In the genomic region with DNA sequence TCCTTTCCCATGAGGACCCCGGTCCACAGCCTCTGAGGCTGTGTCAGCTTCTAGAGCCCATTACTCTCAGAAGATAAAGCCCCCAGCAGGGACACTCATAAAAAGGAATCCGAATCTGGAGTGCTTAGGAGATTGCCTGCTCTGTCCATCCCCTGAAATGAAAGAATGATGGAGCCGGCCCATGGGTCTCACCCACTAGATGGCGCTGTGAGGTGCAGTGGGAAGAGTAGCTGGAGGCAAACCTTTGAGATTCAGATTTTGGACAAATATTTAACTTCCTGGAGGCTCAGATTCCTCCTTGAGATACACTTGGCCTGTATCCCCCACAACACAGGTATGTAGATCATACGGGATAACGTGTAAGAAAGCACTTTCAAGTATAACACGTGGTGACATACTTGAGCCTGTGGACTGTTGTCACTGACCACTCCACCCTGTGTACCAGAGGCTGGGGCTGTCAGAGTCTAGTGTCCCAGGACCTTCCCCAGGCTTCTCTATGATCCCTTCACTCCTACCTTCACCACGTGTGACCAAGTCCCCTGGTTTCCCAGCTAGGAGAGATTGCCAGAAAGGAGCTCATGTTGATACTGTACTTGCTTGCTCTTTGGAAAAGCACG, we compare ENCODE assay signal across 8 cellular contexts. TPM values are rescaled to one million over a fixed set of nuclear protein-coding genes. Genes with fewer than 3 reads are reported as not detected.
DNase-seq lines count a peak whose midpoint lies in the region; ATAC-seq and TF ChIP-seq lines count a peak whose summit lies in the region.

No MANE protein-coding gene starts in this region.

- no peak overlapping the region for H3K27ac ChIP-seq in hepatocyte

- H2AFZ ChIP-seq in hepatocyte: no peak overlapping the region

- no peaks in the 10 kb centered on the region for H3K27me3 ChIP-seq in hepatocyte

- no peaks in the 10 kb centered on the region for H3K36me3 ChIP-seq in hepatocyte (replicated peaks; ENCODE audit: insufficient read depth, low read depth)

- no peaks in the 10 kb centered on the region for H3K9me3 ChIP-seq in hepatocyte (ENCODE audit: low read depth)

- WGBS in hepatocyte (ENCODE audit: low lambda C conversion rate, missing lambda C conversion rate): 46% methylated on average over 9 of the region's 9 CpGs

- no peaks in the 10 kb centered on the region for H4K20me1 ChIP-seq in hepatocyte (ENCODE audit: insufficient read depth, poor library complexity, severe bottlenecking)

- no peak overlapping the region for H3K4me2 ChIP-seq in hepatocyte

- H3K9me2 ChIP-seq in hepatocyte (replicated peaks; ENCODE audit: insufficient read depth): no peaks in the 10 kb centered on the region

- H3K4me3 ChIP-seq in GM12865 (ENCODE audit: low read depth, low read length): no peak overlapping the region
- no peak overlapping the region for H3K4me3 ChIP-seq in hepatocyte

- TF ChIP-seq CTCF in GM12865 (IDR thresholded peaks at IDR 0.05; ENCODE audit: insufficient read depth, low read depth, low read length, missing control alignments) (peak; percentile 75), hepatocyte (IDR thresholded peaks at IDR 0.05; ENCODE audit: poor library complexity) (peak; percentile 53)

- no peaks in the 10 kb centered on the region for H3K79me2 ChIP-seq in hepatocyte

- no peaks in the 10 kb centered on the region for H3K4me1 ChIP-seq in hepatocyte (ENCODE audit: insufficient read depth)

- DNase-seq in GM12865 (ENCODE audit: low read depth): peak; percentile 49
- peak; percentile 5 for DNase-seq in NOMO-1 treated with DMSO at 0.1 percent for 48 hours (lab: John Stamatoyannopoulos, UW; ENCODE audit: unreplicated experiment)
- peak; percentile 43 for DNase-seq in activated T-helper 9 cell treated with anti-CD3 and anti-CD28 coated beads, Interleukin-2, amount 50 U/mL, for 16 hours (ENCODE audit: low read depth)
- no peak for DNase-seq in hepatocyte (ENCODE audit: low spot score)
- DNase-seq in stimulated activated CD8-positive, alpha-beta memory T cell treated with anti-CD3 and anti-CD28 coated beads, Interleukin-12 subunit alpha, Interleukin-12 subunit beta, amount 100 ng/mL, for 1 hour (ENCODE audit: low read depth): peak; percentile 53
- no peak for DNase-seq in NCI-H1694 (lab: John Stamatoyannopoulos, UW)
- DNase-seq in SKM-1 treated with dmso at 0.1 percent for 144 hours (lab: John Stamatoyannopoulos, UW; ENCODE audit: unreplicated experiment): no peak

- ATAC-seq in HG03045 (IDR thresholded peaks at IDR 0.05; ENCODE audit: unreplicated experiment): no peak

RNA-seq across cellular contexts. Expression of gene TRMO, which starts 32.3 kb away (rescaled TPM):
- 17.9 and 22.6 TPM in 2 replicates for total RNA-seq in hepatocyte
- polyA plus RNA-seq in hepatocyte: 10.3 and 10.8 TPM in 2 replicates

RNA-seq across cellular contexts. Expression of gene FOXE1, which starts 37.0 kb away (rescaled TPM):
- 0.67 and 0.88 TPM in 2 replicates for total RNA-seq in hepatocyte
- 0.99 and 3.7 TPM in 2 replicates for polyA plus RNA-seq in hepatocyte

RNA-seq across cellular contexts. Expression of gene HEMGN, which starts 47.9 kb away (rescaled TPM):
- total RNA-seq in hepatocyte: not detected in 2 replicates
- polyA plus RNA-seq in hepatocyte: not detected in 2 replicates

Comparison
In these comparisons a context has a peak if more than half of its experiments do, and no peak if none do; other contexts are left out.
1. DNase-seq: peak in GM12865 (single experiment), NOMO-1 treated with DMSO at 0.1 percent for 48 hours (single experiment), activated T-helper 9 cell treated with anti-CD3 and anti-CD28 coated beads, Interleukin-2, amount 50 U/mL, for 16 hours (single experiment) and stimulated activated CD8-positive, alpha-beta memory T cell treated with anti-CD3 and anti-CD28 coated beads, Interleukin-12 subunit alpha, Interleukin-12 subunit beta, amount 100 ng/mL, for 1 hour (single experiment); none in hepatocyte (single experiment), NCI-H1694 (single experiment) and SKM-1 treated with dmso at 0.1 percent for 144 hours (single experiment).